ENCODE assay signal across 11 cellular contexts in genomic region chr14:77307099-77307496, GRCh38. TPM values are rescaled to one million over a fixed set of nuclear protein-coding genes. Genes with fewer than 3 reads are reported as not detected.
DNase-seq lines count a peak whose midpoint lies in the region; ATAC-seq and TF ChIP-seq lines count a peak whose summit lies in the region.
"Had no signal": no experiment of that assay in that cellular context is flagged by ENCODE, and none has a peak within 500 bp of the region (broad histone marks: within the 10 kb centered on the region; RNA-seq: fewer than 3 reads in every experiment).

No MANE protein-coding gene starts in this region.

- no peak overlapping the region for H3K4me3 Mint-ChIP-seq in stimulated activated memory B cell treated with anti-CD40 and anti-IgM and Interleukin-4, amounts not matched to agents 10 μg/mL and 1 μg/mL and 100 μg/mL, for 72 hours

- peak overlapping the region; percentile 4; the same call in 1 of the 2 replicates for H3K27ac ChIP-seq in WERI-Rb-1
- H3K27ac ChIP-seq in right atrium auricular region, result peak overlapping the region; percentile 8 to 48
- H3K27ac ChIP-seq: heart right ventricle, pancreas had no signal

- no peak overlapping the region for H3K4me3 ChIP-seq in WERI-Rb-1 (ENCODE audit: low read depth, low read length)
- H3K4me3 ChIP-seq in right atrium auricular region, result no peak overlapping the region
- H3K4me3 ChIP-seq: heart right ventricle, pancreas had no signal

- no peaks in the 10 kb centered on the region for H3K9me3 Mint-ChIP-seq in stimulated activated memory B cell treated with anti-CD40 and anti-IgM and Interleukin-4, amounts not matched to agents 10 μg/mL and 1 μg/mL and 100 μg/mL, for 72 hours

- H3K9me3 ChIP-seq in WERI-Rb-1 (ENCODE audit: severe bottlenecking) (no peaks in the 10 kb centered on the region), right atrium auricular region (no peaks in the 10 kb centered on the region)
- H3K9me3 ChIP-seq: heart right ventricle, pancreas had no signal

- H3K27ac Mint-ChIP-seq in stimulated activated memory B cell treated with anti-CD40 and anti-IgM and Interleukin-4, amounts not matched to agents 10 μg/mL and 1 μg/mL and 100 μg/mL, for 72 hours, result no peak overlapping the region

- peaks cover 11% of the 10 kb centered on the region for H3K4me1 Mint-ChIP-seq in stimulated activated memory B cell treated with anti-CD40 and anti-IgM and Interleukin-4, amounts not matched to agents 10 μg/mL and 1 μg/mL and 100 μg/mL, for 72 hours

- H3K36me3 ChIP-seq in WERI-Rb-1, result peaks cover 11% of the 10 kb centered on the region
- H3K36me3 ChIP-seq in right atrium auricular region, result peaks cover 4% of the 10 kb centered on the region
- H3K36me3 ChIP-seq: pancreas had no signal

- no peak for TF ChIP-seq CTCF in WERI-Rb-1 (IDR thresholded peaks at IDR 0.05; ENCODE audit: low read depth, low read length)
- TF ChIP-seq CTCF in right atrium auricular region (IDR thresholded peaks at IDR 0.05), result no peak
- TF ChIP-seq CTCF in GM20000 (IDR thresholded peaks at IDR 0.05; ENCODE audit: extremely low read depth, missing control alignments), result no peak

- peaks cover 32% of the 10 kb centered on the region for H3K36me3 Mint-ChIP-seq in stimulated activated memory B cell treated with anti-CD40 and anti-IgM and Interleukin-4, amounts not matched to agents 10 μg/mL and 1 μg/mL and 100 μg/mL, for 72 hours

- DNase-seq in ELF-1 (ENCODE audit: low read depth, low spot score) (peak; percentile 75), WERI-Rb-1 (peak; percentile 55), right atrium auricular region (ENCODE audit: low spot score) (no peak), putamen (ENCODE audit: low spot score) (peak; percentile 90), DMS53 treated with DMSO at 0.1 percent for 48 hours (lab: John Stamatoyannopoulos, UW; ENCODE audit: unreplicated experiment) (no peak), GM20000 (ENCODE audit: low spot score) (no peak)
- DNase-seq in activated CD8-positive, alpha-beta memory T cell treated with anti-CD3 and anti-CD28 coated beads, Interleukin-2, amount 50 U/mL, for 4 hours, result no peak
- DNase-seq: activated CD4-positive, alpha-beta T cell treated with anti-CD3 and anti-CD28 coated beads, Interleukin-2, amount 50 U/mL, for 48 hours; heart right ventricle; pancreas had no signal

- no peak for ATAC-seq in stimulated activated memory B cell treated with anti-CD40 and anti-IgM and Interleukin-4, amounts not matched to agents 10 μg/mL and 1 μg/mL and 100 μg/mL, for 72 hours

- no peaks in the 10 kb centered on the region for H3K27me3 ChIP-seq in WERI-Rb-1 (ENCODE audit: insufficient read depth, low read depth, severe bottlenecking)
- no peaks in the 10 kb centered on the region for H3K27me3 ChIP-seq in right atrium auricular region
- H3K27me3 ChIP-seq: heart right ventricle, pancreas had no signal

- H3K4me1 ChIP-seq in right atrium auricular region, result peaks cover 0 to 14% of the 10 kb centered on the region in 2 donors
- H3K4me1 ChIP-seq: pancreas had no signal

- H3K27me3 Mint-ChIP-seq in stimulated activated memory B cell treated with anti-CD40 and anti-IgM and Interleukin-4, amounts not matched to agents 10 μg/mL and 1 μg/mL and 100 μg/mL, for 72 hours, result no peaks in the 10 kb centered on the region

RNA-seq across cellular contexts. Expression of gene POMT2, which starts 13.6 kb away (rescaled TPM):
- total RNA-seq in right atrium auricular region, result 10 to 100 TPM in 1 of 2 donors, 1 to 10 TPM in 1; 9.7 to 11.5 TPM

RNA-seq across cellular contexts. Expression of gene GSTZ1, which starts 13.7 kb away (rescaled TPM):
- 10 to 100 TPM in 1 of 2 donors, 1 to 10 TPM in 1; 5.5 to 10.7 TPM for total RNA-seq in right atrium auricular region

RNA-seq across cellular contexts. Expression of gene NGB, which starts 36.1 kb away (rescaled TPM):
- not detected for total RNA-seq in right atrium auricular region
- total RNA-seq: heart right ventricle had no signal

Comparison
In these comparisons a context has a peak if more than half of its experiments do, and no peak if none do; other contexts are left out.
1. DNase-seq: peak in ELF-1 (single experiment), WERI-Rb-1 (single experiment) and putamen (single experiment); none in right atrium auricular region (single experiment), activated CD8-positive, alpha-beta memory T cell treated with anti-CD3 and anti-CD28 coated beads, Interleukin-2, amount 50 U/mL, for 4 hours (single experiment), DMS53 treated with DMSO at 0.1 percent for 48 hours (single experiment) and GM20000 (single experiment).